14 cellular contexts compared by ENCODE assay signal in the genomic region with DNA sequence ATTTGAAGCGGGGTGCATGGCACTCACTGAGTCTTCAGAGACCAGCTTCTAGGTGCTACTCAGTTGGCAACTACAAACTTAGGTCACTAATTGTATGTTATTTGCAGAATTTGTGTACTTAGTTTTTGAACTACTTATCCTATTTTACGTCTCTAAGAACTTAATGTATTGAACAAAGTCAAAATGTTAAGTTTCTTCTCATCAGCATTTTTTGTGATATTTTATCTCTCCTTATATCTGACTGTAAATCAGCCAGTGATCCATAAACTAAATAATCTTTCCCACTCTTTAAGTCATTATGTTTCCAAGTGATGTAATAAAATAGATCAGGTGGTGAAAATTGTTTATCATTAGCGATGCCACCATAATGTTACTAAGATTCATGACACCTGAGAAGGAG.
A peak's percentile ranks its signal among the peaks of the same experiment; 100 is the strongest.
DNase-seq lines count a peak whose midpoint lies in the region; ATAC-seq and TF ChIP-seq lines count a peak whose summit lies in the region.
"Had no signal": no experiment of that assay in that cellular context is flagged by ENCODE, and none has a peak within 500 bp of the region (broad histone marks: within the 10 kb centered on the region; RNA-seq: fewer than 3 reads in every experiment).

No MANE protein-coding gene starts in this region.

- H3K27ac ChIP-seq in cardiac muscle cell, result peak overlapping the region; percentile 78
- no peak overlapping the region for H3K27ac ChIP-seq in CD4-positive, alpha-beta T cell (ENCODE audit: low read depth, low read length)
- peak overlapping the region; percentile 87 for H3K27ac ChIP-seq in psoas muscle

- no peak overlapping the region for H3K4me3 Mint-ChIP-seq in CD4-positive, alpha-beta T cell
- H3K4me3 Mint-ChIP-seq in activated T-helper 1 cell treated with anti-CD3 and anti-CD28 coated beads, Interleukin-12 subunit alpha, Interleukin-12 subunit beta, Interleukin-2, Interleukin-4 antibody, amounts not matched to agents 30 ng/mL and 10 ng/mL and 1 ng/mL, durations not matched to agents 14 hours and 24 hours and 36 hours, result no peak overlapping the region
- H3K4me3 Mint-ChIP-seq: B cell; CD8-positive, alpha-beta T cell had no signal

- H3K27me3 ChIP-seq in cardiac muscle cell, result no peaks in the 10 kb centered on the region
- no peaks in the 10 kb centered on the region for H3K27me3 ChIP-seq in CD4-positive, alpha-beta T cell (ENCODE audit: control insufficient read depth, insufficient read depth, low read length)
- no peaks in the 10 kb centered on the region for H3K27me3 ChIP-seq in psoas muscle (ENCODE audit: insufficient read depth in 3 of 3, low read length in 2 of 3)
- H3K27me3 ChIP-seq: MG63 had no signal

- H3K36me3 ChIP-seq in cardiac muscle cell, result peaks cover 2% of the 10 kb centered on the region
- peaks cover 0 to 29% of the 10 kb centered on the region in 2 donors for H3K36me3 ChIP-seq in psoas muscle (ENCODE audit: insufficient read depth in 1 of 2, low read depth in 1 of 2)
- H3K36me3 ChIP-seq: MG63 had no signal

- H3K36me3 Mint-ChIP-seq in CD4-positive, alpha-beta T cell (ENCODE audit: low read depth), result peaks cover 41% of the 10 kb centered on the region
- peaks cover 5% of the 10 kb centered on the region for H3K36me3 Mint-ChIP-seq in activated T-helper 1 cell treated with anti-CD3 and anti-CD28 coated beads, Interleukin-12 subunit alpha, Interleukin-12 subunit beta, Interleukin-2, Interleukin-4 antibody, amounts not matched to agents 30 ng/mL and 10 ng/mL and 1 ng/mL, durations not matched to agents 14 hours and 24 hours and 36 hours (ENCODE audit: low read depth)

- TF ChIP-seq CTCF in cardiac muscle cell (IDR thresholded peaks at IDR 0.05; ENCODE audit: low read depth, low read length) (no peak), psoas muscle (IDR thresholded peaks at IDR 0.05) (no peak)
- no peak for TF ChIP-seq CTCF in CD4-positive, alpha-beta T cell (IDR thresholded peaks at IDR 0.05)

- 87 to 94% (median 90%) methylated on average over 3 of the region's 3 CpGs for WGBS in psoas muscle, 3 donors

- peak overlapping the region; percentile 93 for H3K27ac Mint-ChIP-seq in CD4-positive, alpha-beta T cell
- H3K27ac Mint-ChIP-seq in activated T-helper 1 cell treated with anti-CD3 and anti-CD28 coated beads, Interleukin-12 subunit alpha, Interleukin-12 subunit beta, Interleukin-2, Interleukin-4 antibody, amounts not matched to agents 30 ng/mL and 10 ng/mL and 1 ng/mL, durations not matched to agents 14 hours and 24 hours and 36 hours, result peak overlapping the region; percentile 99
- H3K27ac Mint-ChIP-seq: B cell had no signal

- CTCF ChIA-PET in CD4-positive, alpha-beta T cell (lab: Charles Lee), result no interaction called here

- H3K9me3 ChIP-seq in cardiac muscle cell (ENCODE audit: low read depth) (no peaks in the 10 kb centered on the region), psoas muscle (no peaks in the 10 kb centered on the region)
- H3K9me3 ChIP-seq in CD4-positive, alpha-beta T cell (ENCODE audit: control insufficient read depth, low read length), result no peaks in the 10 kb centered on the region
- H3K9me3 ChIP-seq: MG63 had no signal

- H3K4me1 Mint-ChIP-seq in CD4-positive, alpha-beta T cell (ENCODE audit: low read depth), result peaks cover 15% of the 10 kb centered on the region
- peaks cover 21% of the 10 kb centered on the region for H3K4me1 Mint-ChIP-seq in activated T-helper 1 cell treated with anti-CD3 and anti-CD28 coated beads, Interleukin-12 subunit alpha, Interleukin-12 subunit beta, Interleukin-2, Interleukin-4 antibody, amounts not matched to agents 30 ng/mL and 10 ng/mL and 1 ng/mL, durations not matched to agents 14 hours and 24 hours and 36 hours (ENCODE audit: low read depth)
- H3K4me1 Mint-ChIP-seq: B cell had no signal

- no peak for DNase-seq in cardiac muscle cell (ENCODE audit: low read depth in 1 of 2, low spot score in 1 of 2)
- DNase-seq in left ventricle myocardium superior, result no peak
- DNase-seq in CD4-positive, alpha-beta T cell, result no peak
- DNase-seq in activated T-helper 1 cell treated with anti-CD3 and anti-CD28 coated beads, Interleukin-12 subunit alpha, Interleukin-12 subunit beta, Interleukin-2, Interleukin-4 antibody, amounts not matched to agents 30 ng/mL and 10 ng/mL and 1 ng/mL, durations not matched to agents 14 hours and 24 hours and 36 hours (ENCODE audit: low spot score), result no peak
- DNase-seq in psoas muscle, result no peak
- DNase-seq in dedifferentiated amniotic fluid mesenchymal stem cell (ENCODE audit: extremely low spot score), result no peak
- DNase-seq in AG08395 (ENCODE audit: low spot score), result no peak
- DNase-seq: CD8-positive, alpha-beta T cell; Karpas-422; MG63; NCI-H1092 treated with DMSO at 0.1 percent for 48 hours; NCI-H2081 treated with DMSO at 0.1 percent for 48 hours; NCI-H82 had no signal

- intact Hi-C loops in left ventricle myocardium superior (cut with micrococcal nuclease) (no loop called here), psoas muscle (cut with DNase I) (loop anchor here in 1 of 2 donors (5.0 kb wide), 1 partner anchor 62 kb away; the partner anchor contains the start of gene TMEM248)
- intact Hi-C loops in CD4-positive, alpha-beta T cell (cut with DNase I, micrococcal nuclease), result no loop called here
- intact Hi-C loops in activated T-helper 1 cell treated with anti-CD3 and anti-CD28 coated beads, Interleukin-12 subunit alpha, Interleukin-12 subunit beta, Interleukin-2, Interleukin-4 antibody, amounts not matched to agents 30 ng/mL and 10 ng/mL and 1 ng/mL, durations not matched to agents 14 hours and 24 hours and 36 hours (cut with micrococcal nuclease), result loop anchor here (1.0 to 2.0 kb wide), 4 partner anchors 9 to 60 kb away; partner anchors contain the start of gene TMEM248

- H3K27me3 Mint-ChIP-seq in CD4-positive, alpha-beta T cell, result no peaks in the 10 kb centered on the region
- no peaks in the 10 kb centered on the region for H3K27me3 Mint-ChIP-seq in activated T-helper 1 cell treated with anti-CD3 and anti-CD28 coated beads, Interleukin-12 subunit alpha, Interleukin-12 subunit beta, Interleukin-2, Interleukin-4 antibody, amounts not matched to agents 30 ng/mL and 10 ng/mL and 1 ng/mL, durations not matched to agents 14 hours and 24 hours and 36 hours (ENCODE audit: insufficient read depth)
- H3K27me3 Mint-ChIP-seq: B cell had no signal

- no peaks in the 10 kb centered on the region for H3K9me3 Mint-ChIP-seq in CD4-positive, alpha-beta T cell
- H3K9me3 Mint-ChIP-seq in activated T-helper 1 cell treated with anti-CD3 and anti-CD28 coated beads, Interleukin-12 subunit alpha, Interleukin-12 subunit beta, Interleukin-2, Interleukin-4 antibody, amounts not matched to agents 30 ng/mL and 10 ng/mL and 1 ng/mL, durations not matched to agents 14 hours and 24 hours and 36 hours, result no peaks in the 10 kb centered on the region
- H3K9me3 Mint-ChIP-seq: CD8-positive, alpha-beta T cell had no signal

- ATAC-seq in left ventricle myocardium superior (no peak), psoas muscle (no peak)
- ATAC-seq in CD4-positive, alpha-beta T cell (ENCODE audit: poor library complexity), result no peak

- H3K4me1 ChIP-seq in cardiac muscle cell (ENCODE audit: low read depth) (peaks cover 10% of the 10 kb centered on the region), psoas muscle (peaks cover 19% of the 10 kb centered on the region)

- no peak overlapping the region for H3K4me3 ChIP-seq in cardiac muscle cell
- peak overlapping the region; percentile 27 for H3K4me3 ChIP-seq in psoas muscle
- H3K4me3 ChIP-seq: MG63 had no signal

- POLR2A ChIA-PET in CD4-positive, alpha-beta T cell (lab: Charles Lee), result interaction anchor here (1.4 to 3.1 kb wide), 2 partner anchors 16 to 121 kb away, joined by 4 to 25 read pairs; partner anchors contain the start of gene RABGEF1
